Comparison of ENCODE assay signal across 1 cellular context in the genomic region with DNA sequence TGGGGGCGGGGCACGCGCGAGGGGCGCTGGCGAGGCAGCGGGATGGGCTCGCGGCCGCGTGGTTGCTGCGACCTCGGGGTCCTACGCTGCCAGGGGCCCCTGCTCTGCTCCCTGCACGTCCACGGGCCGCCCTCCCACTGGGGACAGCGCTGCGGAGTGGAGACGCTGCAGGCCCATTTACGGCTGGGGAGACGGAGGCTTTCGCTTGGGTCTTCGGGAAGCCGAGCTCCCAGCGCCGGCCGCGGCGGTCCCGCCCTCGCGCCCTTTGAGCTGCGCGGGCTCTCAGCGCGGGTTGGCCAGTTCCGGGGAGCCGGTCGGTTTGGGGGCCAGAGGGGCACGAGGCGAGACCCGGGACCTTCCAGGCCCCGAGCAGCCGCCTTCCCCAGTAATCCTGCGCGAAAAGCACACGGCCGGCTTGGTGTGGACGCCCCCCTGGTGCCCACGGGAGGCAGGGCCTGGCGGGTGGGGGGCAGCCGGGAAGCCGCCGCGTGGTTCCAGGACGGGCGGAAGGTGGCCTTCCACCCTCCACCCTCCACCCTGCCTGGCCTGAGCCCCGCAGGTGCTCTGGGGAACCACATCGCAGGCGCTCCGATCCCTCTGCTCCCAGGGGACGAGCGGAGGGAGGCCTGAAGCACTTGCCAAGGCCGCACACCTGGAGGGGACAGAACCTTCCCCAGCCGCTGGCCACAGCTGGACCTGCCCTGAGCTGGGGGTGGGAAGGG.
TF ChIP-seq lines count a peak whose summit lies in the region.

No MANE protein-coding gene starts in this region.

TF ChIP-seq in IMR-90, 13 proteins besides CTCF, POLR2A, EP300 and RAD21:
- TF ChIP-seq SMC3 (IDR thresholded peaks at IDR 0.05; ENCODE audit: low read depth, low read length) (no peak), ELK1 (IDR thresholded peaks at IDR 0.05; ENCODE audit: borderline replicate concordance, low read depth, low read length) (no peak), CHD1 (IDR thresholded peaks at IDR 0.05; ENCODE audit: low read depth, low read length) (no peak), MXI1 (IDR thresholded peaks at IDR 0.05; ENCODE audit: borderline replicate concordance, low read depth, low read length) (no peak), RCOR1 (IDR thresholded peaks at IDR 0.05; ENCODE audit: insufficient replicate concordance, low read length) (no peak), CEBPB (IDR thresholded peaks at IDR 0.05; ENCODE audit: low read depth, low read length) (no peak), NFE2L2 (IDR thresholded peaks at IDR 0.05; ENCODE audit: low read depth, low read length) (no peak), BHLHE40 (IDR thresholded peaks at IDR 0.05; ENCODE audit: low read depth, low read length) (no peak), MAFK (IDR thresholded peaks at IDR 0.05; ENCODE audit: low read depth, low read length) (no peak), FOS (IDR thresholded peaks at IDR 0.05; ENCODE audit: low read depth, low read length) (no peak), MAZ (IDR thresholded peaks at IDR 0.05; ENCODE audit: borderline replicate concordance, low read depth, low read length) (no peak; the same call in 1 of the 2 replicates), RFX5 (IDR thresholded peaks at IDR 0.05; ENCODE audit: low read depth, low read length) (no peak)
- TF ChIP-seq, protein P1, sequence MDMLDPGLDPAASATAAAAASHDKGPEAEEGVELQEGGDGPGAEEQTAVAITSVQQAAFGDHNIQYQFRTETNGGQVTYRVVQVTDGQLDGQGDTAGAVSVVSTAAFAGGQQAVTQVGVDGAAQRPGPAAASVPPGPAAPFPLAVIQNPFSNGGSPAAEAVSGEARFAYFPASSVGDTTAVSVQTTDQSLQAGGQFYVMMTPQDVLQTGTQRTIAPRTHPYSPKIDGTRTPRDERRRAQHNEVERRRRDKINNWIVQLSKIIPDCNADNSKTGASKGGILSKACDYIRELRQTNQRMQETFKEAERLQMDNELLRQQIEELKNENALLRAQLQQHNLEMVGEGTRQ (IDR thresholded peaks at IDR 0.05; ENCODE audit: low read depth, low read length), result no peak
TF ChIP-seq in IMR-90: peak in this region for 0.
